In genomic region chr3:162507397-162507796, GRCh38 we compare ENCODE assay signal across 21 cellular contexts.
DNase-seq lines count a peak whose midpoint lies in the region; ATAC-seq, FAIRE-seq and TF ChIP-seq lines count a peak whose summit lies in the region.
"Had no signal": no experiment of that assay in that cellular context is flagged by ENCODE, and none has a peak within 500 bp of the region (broad histone marks: within the 10 kb centered on the region; RNA-seq: fewer than 3 reads in every experiment).

No MANE protein-coding gene starts in this region.

- TF ChIP-seq RAD21 in A549 (conservative IDR thresholded peaks at IDR 0.05 in 1 of 2, IDR thresholded peaks at IDR 0.05 in 1 of 2), result no peak

- no peak for FAIRE-seq in A549 (lab: Jason Lieb, UNC)
- FAIRE-seq: GM12878, K562 had no signal

- WGBS in A549 (ENCODE audit: missing lambda C conversion rate), result 52% methylated on average over 1 of the region's 1 CpG

- DNase-seq in A549 (ENCODE audit: low read depth in 1 of 2, low spot score in 1 of 2), result no peak
- peak; percentile 24 for DNase-seq in HS-27A (ENCODE audit: low read depth)
- DNase-seq in adipocyte (ENCODE audit: low read depth), result peak; percentile 18
- peak; percentile 3 for DNase-seq in hepatic stellate cell (ENCODE audit: low spot score)
- DNase-seq in COR-L47 (lab: John Stamatoyannopoulos, UW), result no peak
- DNase-seq in NCI-H1105 (lab: John Stamatoyannopoulos, UW), result no peak
- no peak for DNase-seq in SIG-M5 (lab: John Stamatoyannopoulos, UW)
- no peak for DNase-seq in activated T-helper 1 cell treated with anti-CD3 and anti-CD28 coated beads, Interleukin-12 subunit alpha, Interleukin-12 subunit beta, Interleukin-2, Interleukin-4 antibody, amounts not matched to agents 30 ng/mL and 10 ng/mL and 1 ng/mL, durations not matched to agents 14 hours and 24 hours and 36 hours (ENCODE audit: low spot score)
- DNase-seq: BE2C; H7; HFFc6; NCI-H1105 treated with DMSO at 0.1 percent for 48 hours; NCI-H2029 treated with DMSO at 0.1 percent for 48 hours; NCI-H226; NCI-H524; NCI-H774; NK-92 treated with Interleukin-12 subunit alpha and Interleukin-12 subunit beta, amount 100 ng/mL, for 24 hours; Peyer's patch had no signal

- H3K4me1 Mint-ChIP-seq in activated T-helper 1 cell treated with anti-CD3 and anti-CD28 coated beads, Interleukin-12 subunit alpha, Interleukin-12 subunit beta, Interleukin-2, Interleukin-4 antibody, amounts not matched to agents 30 ng/mL and 10 ng/mL and 1 ng/mL, durations not matched to agents 14 hours and 24 hours and 36 hours (ENCODE audit: low read depth), result no peaks in the 10 kb centered on the region

- TF ChIP-seq EP300 in A549 (IDR thresholded peaks at IDR 0.05), result no peak

- H3K4me2 ChIP-seq in A549, result 0 out of 3 replicates have a peak overlapping the region, but pooled peaks have one; percentile 7

- H3K4me3 Mint-ChIP-seq in activated T-helper 1 cell treated with anti-CD3 and anti-CD28 coated beads, Interleukin-12 subunit alpha, Interleukin-12 subunit beta, Interleukin-2, Interleukin-4 antibody, amounts not matched to agents 30 ng/mL and 10 ng/mL and 1 ng/mL, durations not matched to agents 14 hours and 24 hours and 36 hours, result no peak overlapping the region
- H3K4me3 Mint-ChIP-seq: HFFc6 had no signal

- H3K9me3 Mint-ChIP-seq in activated T-helper 1 cell treated with anti-CD3 and anti-CD28 coated beads, Interleukin-12 subunit alpha, Interleukin-12 subunit beta, Interleukin-2, Interleukin-4 antibody, amounts not matched to agents 30 ng/mL and 10 ng/mL and 1 ng/mL, durations not matched to agents 14 hours and 24 hours and 36 hours, result peaks cover 3% of the 10 kb centered on the region
- H3K9me3 Mint-ChIP-seq: HFFc6 had no signal

- no peak for TF ChIP-seq POLR2A in A549 (IDR thresholded peaks at IDR 0.05; ENCODE audit: low read length)

- no peaks in the 10 kb centered on the region for H3K27me3 Mint-ChIP-seq in activated T-helper 1 cell treated with anti-CD3 and anti-CD28 coated beads, Interleukin-12 subunit alpha, Interleukin-12 subunit beta, Interleukin-2, Interleukin-4 antibody, amounts not matched to agents 30 ng/mL and 10 ng/mL and 1 ng/mL, durations not matched to agents 14 hours and 24 hours and 36 hours (ENCODE audit: insufficient read depth)

- no peaks in the 10 kb centered on the region for H3K36me3 Mint-ChIP-seq in activated T-helper 1 cell treated with anti-CD3 and anti-CD28 coated beads, Interleukin-12 subunit alpha, Interleukin-12 subunit beta, Interleukin-2, Interleukin-4 antibody, amounts not matched to agents 30 ng/mL and 10 ng/mL and 1 ng/mL, durations not matched to agents 14 hours and 24 hours and 36 hours (ENCODE audit: low read depth)

- intact Hi-C loops in activated T-helper 1 cell treated with anti-CD3 and anti-CD28 coated beads, Interleukin-12 subunit alpha, Interleukin-12 subunit beta, Interleukin-2, Interleukin-4 antibody, amounts not matched to agents 30 ng/mL and 10 ng/mL and 1 ng/mL, durations not matched to agents 14 hours and 24 hours and 36 hours (cut with micrococcal nuclease), result no loop called here

- CTCF ChIA-PET in A549 (lab: Yijun Ruan, JAX), result interaction anchor here (0.9 kb wide), 1 partner anchor 21 kb away, joined by 3 read pairs; no protein-coding TSS in a partner anchor

- H3K4me1 ChIP-seq in A549, result peaks cover 10% of the 10 kb centered on the region; the same call in 2 of the 3 replicates
- no peaks in the 10 kb centered on the region for H3K4me1 ChIP-seq in adipocyte (ENCODE audit: control insufficient read depth, insufficient read depth, low read length)
- H3K4me1 ChIP-seq: BE2C, Peyer's patch, SJSA1 had no signal

- H3K27me3 ChIP-seq in adipocyte (replicated peaks; ENCODE audit: control insufficient read depth, insufficient read depth, low read length), result no peaks in the 10 kb centered on the region
- H3K27me3 ChIP-seq: BE2C, Peyer's patch, SJSA1 had no signal

- no peak overlapping the region for H3K9ac ChIP-seq in adipocyte (ENCODE audit: low read length)

- POLR2A ChIA-PET in A549 (lab: Yijun Ruan, JAX), result no interaction called here

- H3K27ac Mint-ChIP-seq in activated T-helper 1 cell treated with anti-CD3 and anti-CD28 coated beads, Interleukin-12 subunit alpha, Interleukin-12 subunit beta, Interleukin-2, Interleukin-4 antibody, amounts not matched to agents 30 ng/mL and 10 ng/mL and 1 ng/mL, durations not matched to agents 14 hours and 24 hours and 36 hours, result no peak overlapping the region
- H3K27ac Mint-ChIP-seq: HFFc6 had no signal

- H3K9me3 ChIP-seq in A549 (no peaks in the 10 kb centered on the region), adipocyte (ENCODE audit: control insufficient read depth, low read length) (no peaks in the 10 kb centered on the region)
- H3K9me3 ChIP-seq: BE2C, Peyer's patch, SJSA1 had no signal

- no peak for ATAC-seq in A549
- ATAC-seq: GM12878, K562 had no signal

- no peak overlapping the region for H3K27ac ChIP-seq in A549
- H3K27ac ChIP-seq: Peyer's patch, SJSA1 had no signal

- no peaks in the 10 kb centered on the region for H3K36me3 ChIP-seq in adipocyte (ENCODE audit: control insufficient read depth, insufficient read depth, low read length, severe bottlenecking)
- H3K36me3 ChIP-seq: BE2C, Peyer's patch, SJSA1 had no signal

- H3K4me3 ChIP-seq in A549 (no peak overlapping the region), adipocyte (ENCODE audit: low read length) (no peak overlapping the region)
- H3K4me3 ChIP-seq: GM12878, K562, Peyer's patch, SJSA1 had no signal

- no peak for TF ChIP-seq CTCF in A549 (IDR thresholded peaks at IDR 0.05)

TF ChIP-seq in A549, 52 proteins besides CTCF, POLR2A, EP300 and RAD21:
- TF ChIP-seq RNF2 (IDR thresholded peaks at IDR 0.05; ENCODE audit: borderline replicate concordance, low read depth), result no peak
- TF ChIP-seq HES2 (IDR thresholded peaks at IDR 0.05), result no peak
- TF ChIP-seq CHD4 (IDR thresholded peaks at IDR 0.05; ENCODE audit: borderline replicate concordance), result no peak
- no peak for TF ChIP-seq RFX5 (IDR thresholded peaks at IDR 0.05)
- no peak for TF ChIP-seq ZSCAN20 (CRISPR knock-in tag; IDR thresholded peaks at IDR 0.05)
- TF ChIP-seq CHD2 (IDR thresholded peaks at IDR 0.05; ENCODE audit: low read length, partially characterized antibody), result no peak
- no peak for TF ChIP-seq PHF8 (IDR thresholded peaks at IDR 0.05; ENCODE audit: borderline replicate concordance, low read depth)
- no peak for TF ChIP-seq ZNF302 (CRISPR knock-in tag; IDR thresholded peaks at IDR 0.05)
- no peak for TF ChIP-seq NR3C1 (IDR thresholded peaks at IDR 0.05)
- TF ChIP-seq HMGXB4 (CRISPR knock-in tag; IDR thresholded peaks at IDR 0.05; ENCODE audit: borderline replicate concordance), result no peak
- TF ChIP-seq MAZ (IDR thresholded peaks at IDR 0.05; ENCODE audit: borderline replicate concordance, low read depth, low read length), result no peak
- TF ChIP-seq TP53 (CRISPR knock-in tag; IDR thresholded peaks at IDR 0.05), result no peak
- TF ChIP-seq NPAS2 (CRISPR knock-in tag; IDR thresholded peaks at IDR 0.05; ENCODE audit: borderline replicate concordance), result no peak
- no peak for TF ChIP-seq HEYL (CRISPR knock-in tag; IDR thresholded peaks at IDR 0.05)

Comparison
In these comparisons a context has a peak if more than half of its experiments do, and no peak if none do; other contexts are left out.
1. DNase-seq: peak in HS-27A (single experiment), adipocyte (single experiment) and hepatic stellate cell (single experiment); none in A549 (0 of 2), COR-L47 (single experiment), NCI-H1105 (single experiment), SIG-M5 (single experiment) and activated T-helper 1 cell treated with anti-CD3 and anti-CD28 coated beads, Interleukin-12 subunit alpha, Interleukin-12 subunit beta, Interleukin-2, Interleukin-4 antibody, amounts not matched to agents 30 ng/mL and 10 ng/mL and 1 ng/mL, durations not matched to agents 14 hours and 24 hours and 36 hours (single experiment).